Comparison of ENCODE assay signal across 23 cellular contexts in the genomic region with DNA sequence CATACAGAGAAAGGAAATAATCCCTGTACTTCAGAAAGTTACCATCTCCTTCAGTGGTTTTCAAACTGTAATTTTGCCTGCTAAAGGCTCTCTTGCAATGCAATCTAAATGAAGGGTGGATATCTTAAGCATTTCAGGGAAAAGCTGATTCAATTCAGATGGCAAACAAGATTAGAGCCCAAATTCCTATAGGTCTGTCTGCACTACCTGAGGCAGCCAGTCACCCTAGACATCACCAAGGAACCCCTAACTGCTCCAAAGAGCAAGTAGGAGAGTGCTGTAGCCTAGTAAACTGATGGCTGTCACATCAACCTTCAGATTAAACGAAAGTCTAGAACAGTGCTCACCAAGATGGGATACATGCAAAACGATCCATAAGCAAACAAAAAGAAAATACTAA.
"Had no signal": no experiment of that assay in that cellular context is flagged by ENCODE, and none has a peak within 500 bp of the region (broad histone marks: within the 10 kb centered on the region; RNA-seq: fewer than 3 reads in every experiment).

No MANE protein-coding gene starts in this region.

- H3K36me3 ChIP-seq: left ventricle myocardium inferior, pancreas, prostate gland, stomach, thyroid gland, uterus had no signal

- H3K4me1 ChIP-seq: pancreas, prostate gland, stomach, testis, uterus had no signal

- H3K27me3 ChIP-seq: pancreas, stomach, testis, thyroid gland, uterus had no signal

- DNase-seq: hypothalamus; immature natural killer cell; left ventricle myocardium inferior; naive thymus-derived CD8-positive, alpha-beta T cell; nucleus accumbens; pancreas; posterior cingulate gyrus; retina; right cardiac atrium; stimulated activated CD4-positive, alpha-beta T cell treated with anti-CD3 and anti-CD28 coated beads, Interleukin-12 subunit alpha, Interleukin-12 subunit beta, amount 100 ng/mL, for 4 hours; stimulated activated CD4-positive, alpha-beta T cell treated with anti-CD3 and anti-CD28 coated beads, Interleukin-15, amount 100 ng/mL, for 24 hours; stimulated activated CD4-positive, alpha-beta T cell treated with anti-CD3 and anti-CD28 coated beads, Interleukin-2, amount 100 ng/mL, for 24 hours; stimulated activated CD4-positive, alpha-beta T cell treated with anti-CD3 and anti-CD28 coated beads, Interleukin-4, amount 100 ng/mL, for 1 hour; stimulated activated naive B cell treated with anti-CD40 and anti-IgM and Interleukin-4, amounts not matched to agents 10 μg/mL and 1 μg/mL and 100 μg/mL, for 72 hours; stimulated activated naive CD8-positive, alpha-beta T cell treated with anti-CD3 and anti-CD28 coated beads, Interleukin-15, Interleukin-2, amounts not matched to agents 100 U/mL and 50 U/mL, for 24 hours; stomach; testis; thyroid gland; trophoblast cell; uterus had no signal

- H3K27ac ChIP-seq: left ventricle myocardium inferior, pancreas, prostate gland, skin epidermis, stomach, testis, thyroid gland, uterus had no signal

- H3K9me3 ChIP-seq: left ventricle myocardium inferior, pancreas, prostate gland, stomach, testis, thyroid gland, uterus had no signal

- H3K4me3 ChIP-seq: left ventricle myocardium inferior, lung, pancreas, prostate gland, skin epidermis, stomach, testis, thyroid gland, uterus had no signal
